Comparison of ENCODE assay signal across 25 cellular contexts in the genomic region with DNA sequence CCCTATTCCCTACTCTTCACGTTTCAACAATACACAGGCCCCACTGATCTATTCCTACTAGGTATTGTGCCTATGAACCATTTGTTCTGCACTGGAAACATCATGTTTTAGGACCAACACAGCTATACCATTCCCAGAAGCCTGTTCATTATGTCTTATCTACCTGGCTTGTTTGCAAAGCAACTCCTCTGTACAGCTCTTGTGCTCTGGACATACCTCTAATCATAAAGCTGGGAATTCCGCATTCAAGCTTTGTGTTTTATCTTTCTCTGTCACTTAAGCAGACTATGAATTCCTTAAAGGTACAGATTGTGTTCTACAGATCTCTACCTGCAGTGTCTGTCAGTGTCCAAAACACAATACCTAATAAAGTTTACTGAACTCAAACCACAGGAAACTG.
"Had no signal": no experiment of that assay in that cellular context is flagged by ENCODE, and none has a peak within 500 bp of the region (broad histone marks: within the 10 kb centered on the region; RNA-seq: fewer than 3 reads in every experiment).

No MANE protein-coding gene starts in this region.

- H3K27me3 Mint-ChIP-seq: activated CD4-positive, alpha-beta memory T cell treated with anti-CD3 and anti-CD28 coated beads, Interleukin-2, amount 10 ng/mL, durations not matched to agents 7 days and 5 days; activated CD4-positive, alpha-beta T cell treated with anti-CD3 and anti-CD28 coated beads, Interleukin-2, amount 10 ng/mL, durations not matched to agents 24 days and 14 days; activated naive CD8-positive, alpha-beta T cell treated with anti-CD3 and anti-CD28 coated beads, Interleukin-2, amount 10 ng/mL, durations not matched to agents 7 days and 5 days; stimulated activated naive CD8-positive, alpha-beta T cell treated with anti-CD3 and anti-CD28 coated beads, Interleukin-15, Interleukin-2, amounts not matched to agents 100 ng/mL and 50 ng/mL, for 24 hours; T-helper 17 cell had no signal

- H3K27me3 ChIP-seq: ascending aorta, brain microvascular endothelial cell, gastroesophageal sphincter, right lobe of liver, vagina had no signal

- H3K27ac Mint-ChIP-seq: activated CD4-positive, alpha-beta memory T cell treated with anti-CD3 and anti-CD28 coated beads, Interleukin-2, amount 10 ng/mL, durations not matched to agents 7 days and 5 days; activated CD4-positive, alpha-beta T cell treated with anti-CD3 and anti-CD28 coated beads, Interleukin-2, amount 10 ng/mL, durations not matched to agents 24 days and 14 days; activated naive CD8-positive, alpha-beta T cell treated with anti-CD3 and anti-CD28 coated beads, Interleukin-2, amount 10 ng/mL, durations not matched to agents 7 days and 5 days; natural killer cell; stimulated activated naive CD8-positive, alpha-beta T cell treated with anti-CD3 and anti-CD28 coated beads, Interleukin-15, Interleukin-2, amounts not matched to agents 100 ng/mL and 50 ng/mL, for 24 hours; T-helper 17 cell had no signal

- DNase-seq: activated CD4-positive, alpha-beta memory T cell treated with anti-CD3 and anti-CD28 coated beads, Interleukin-2, amount 10 ng/mL, durations not matched to agents 7 days and 5 days; activated CD4-positive, alpha-beta T cell treated with anti-CD3 and anti-CD28 coated beads, Interleukin-2, amount 10 ng/mL, durations not matched to agents 24 days and 14 days; activated CD4-positive, CD25-positive, alpha-beta regulatory T cell treated with anti-CD3 and anti-CD28 coated beads, Interleukin-2, amount 50 U/mL, for 72 hours; activated effector memory CD4-positive, alpha-beta T cell treated with Interleukin-2 at 50 U/mL for 16 hours; activated naive CD4-positive, alpha-beta T cell treated with Interleukin-2 at 50 U/mL for 16 hours; activated naive CD8-positive, alpha-beta T cell treated with anti-CD3 and anti-CD28 coated beads, Interleukin-2, amount 10 ng/mL, durations not matched to agents 7 days and 5 days; activated T-cell treated with anti-CD3 and anti-CD28 coated beads, Interleukin-2, amount 50 U/mL, for 48 hours; brain microvascular endothelial cell; cortex of kidney; hypothalamus; immature natural killer cell; kidney; natural killer cell; right lobe of liver; stimulated activated CD4-positive, alpha-beta T cell treated with anti-CD3 and anti-CD28 coated beads, Interleukin-4, amount 100 ng/mL, for 1 hour; T-helper 17 cell; T1000; trophoblast cell; WERI-Rb-1 had no signal

- H3K9me3 ChIP-seq: ascending aorta, gastroesophageal sphincter, right lobe of liver, thoracic aorta, vagina had no signal

- FAIRE-seq: endothelial cell of umbilical vein, kidney had no signal

- ATAC-seq: gastroesophageal sphincter, natural killer cell, right lobe of liver, T-helper 17 cell had no signal

- H3K4me1 ChIP-seq: ascending aorta, right lobe of liver, vagina had no signal

- H3K27ac ChIP-seq: ascending aorta, brain microvascular endothelial cell, gastroesophageal sphincter, right lobe of liver, thoracic aorta, vagina, WERI-Rb-1 had no signal

- H3K4me3 ChIP-seq: ascending aorta, gastroesophageal sphincter, right lobe of liver, thoracic aorta, vagina had no signal

- H3K9me3 Mint-ChIP-seq: activated CD4-positive, alpha-beta memory T cell treated with anti-CD3 and anti-CD28 coated beads, Interleukin-2, amount 10 ng/mL, durations not matched to agents 7 days and 5 days; activated CD4-positive, alpha-beta T cell treated with anti-CD3 and anti-CD28 coated beads, Interleukin-2, amount 10 ng/mL, durations not matched to agents 24 days and 14 days; activated naive CD8-positive, alpha-beta T cell treated with anti-CD3 and anti-CD28 coated beads, Interleukin-2, amount 10 ng/mL, durations not matched to agents 7 days and 5 days; immature natural killer cell; natural killer cell; stimulated activated naive CD8-positive, alpha-beta T cell treated with anti-CD3 and anti-CD28 coated beads, Interleukin-15, Interleukin-2, amounts not matched to agents 100 ng/mL and 50 ng/mL, for 24 hours had no signal

- H3K4me3 Mint-ChIP-seq: activated CD4-positive, alpha-beta memory T cell treated with anti-CD3 and anti-CD28 coated beads, Interleukin-2, amount 10 ng/mL, durations not matched to agents 7 days and 5 days; activated CD4-positive, alpha-beta T cell treated with anti-CD3 and anti-CD28 coated beads, Interleukin-2, amount 10 ng/mL, durations not matched to agents 24 days and 14 days; activated naive CD8-positive, alpha-beta T cell treated with anti-CD3 and anti-CD28 coated beads, Interleukin-2, amount 10 ng/mL, durations not matched to agents 7 days and 5 days; immature natural killer cell; natural killer cell; stimulated activated naive CD8-positive, alpha-beta T cell treated with anti-CD3 and anti-CD28 coated beads, Interleukin-15, Interleukin-2, amounts not matched to agents 100 ng/mL and 50 ng/mL, for 24 hours; T-helper 17 cell had no signal

- H3K4me1 Mint-ChIP-seq: activated naive CD8-positive, alpha-beta T cell treated with anti-CD3 and anti-CD28 coated beads, Interleukin-2, amount 10 ng/mL, durations not matched to agents 7 days and 5 days had no signal
